In genomic region chr4:179586460-179586859, GRCh38 we compare ENCODE assay signal across 1 cellular context.
TF ChIP-seq lines count a peak whose summit lies in the region.

No MANE protein-coding gene starts in this region.

TF ChIP-seq in IMR-90, 13 proteins besides CTCF, POLR2A, EP300 and RAD21 (continued from another document):
- TF ChIP-seq, protein P1, sequence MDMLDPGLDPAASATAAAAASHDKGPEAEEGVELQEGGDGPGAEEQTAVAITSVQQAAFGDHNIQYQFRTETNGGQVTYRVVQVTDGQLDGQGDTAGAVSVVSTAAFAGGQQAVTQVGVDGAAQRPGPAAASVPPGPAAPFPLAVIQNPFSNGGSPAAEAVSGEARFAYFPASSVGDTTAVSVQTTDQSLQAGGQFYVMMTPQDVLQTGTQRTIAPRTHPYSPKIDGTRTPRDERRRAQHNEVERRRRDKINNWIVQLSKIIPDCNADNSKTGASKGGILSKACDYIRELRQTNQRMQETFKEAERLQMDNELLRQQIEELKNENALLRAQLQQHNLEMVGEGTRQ (IDR thresholded peaks at IDR 0.05; ENCODE audit: low read depth, low read length): no peak
